In the genomic region with DNA sequence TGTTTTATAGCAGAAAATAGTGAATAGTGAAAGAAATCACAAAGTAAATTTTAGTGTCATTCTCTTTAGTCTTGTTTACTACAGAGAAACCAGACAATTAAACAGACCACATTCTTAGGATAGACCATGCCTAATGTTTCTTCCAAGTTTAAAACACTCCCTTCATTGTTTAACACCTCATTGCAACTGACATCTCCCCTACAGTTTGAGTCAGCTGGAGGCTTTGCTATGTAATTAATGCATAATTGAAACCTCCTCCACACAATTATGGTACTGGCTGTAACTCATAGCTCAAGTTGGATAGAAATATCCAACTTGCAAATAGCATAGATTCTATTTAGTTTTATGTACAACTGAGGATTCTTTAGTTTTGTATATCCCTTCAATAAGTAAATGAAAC, we compare ENCODE assay signal across 22 cellular contexts. TPM values are rescaled to one million over a fixed set of nuclear protein-coding genes. Genes with fewer than 3 reads are reported as not detected.
DNase-seq lines count a peak whose midpoint lies in the region; ATAC-seq, FAIRE-seq and TF ChIP-seq lines count a peak whose summit lies in the region.
"Had no signal": no experiment of that assay in that cellular context is flagged by ENCODE, and none has a peak within 500 bp of the region (broad histone marks: within the 10 kb centered on the region; RNA-seq: fewer than 3 reads in every experiment).

No MANE protein-coding gene starts in this region.

- FAIRE-seq in A204.1 (lab: Jason Lieb, UNC) = peak; percentile 11
- FAIRE-seq: GM19239 had no signal

- H3K4me2 ChIP-seq in GM23338 = 0 out of 2 replicates have a peak overlapping the region, but pooled peaks have one; percentile 13
- no peak overlapping the region for H3K4me2 ChIP-seq in MM.1S (ENCODE audit: low read depth, low read length)
- H3K4me2 ChIP-seq: KMS-11 had no signal

- H3K9me2 ChIP-seq in GM23338 (ENCODE audit: insufficient read depth) (no peaks in the 10 kb centered on the region), MM.1S (replicated peaks; ENCODE audit: insufficient read depth, low read length) (no peaks in the 10 kb centered on the region)

- H3K4me1 Mint-ChIP-seq in GM23338 (peaks cover 33% of the 10 kb centered on the region), HFFc6 (ENCODE audit: low read depth) (peaks cover 35% of the 10 kb centered on the region)

- H3K4me3 ChIP-seq in GM23338 (no peak overlapping the region), left lung (no peak overlapping the region), MM.1S (ENCODE audit: low read length) (no peak overlapping the region)

- H3K9me3 ChIP-seq in left lung = no peaks in the 10 kb centered on the region
- no peaks in the 10 kb centered on the region for H3K9me3 ChIP-seq in MM.1S (replicated peaks; ENCODE audit: insufficient read depth, low read length)

- no peak overlapping the region for H3K4me3 Mint-ChIP-seq in GM23338
- H3K4me3 Mint-ChIP-seq in HFFc6 = no peak overlapping the region
- H3K4me3 Mint-ChIP-seq: CD4-positive, alpha-beta memory T cell; central memory CD8-positive, alpha-beta T cell; endodermal cell; stimulated activated naive CD8-positive, alpha-beta T cell treated with anti-CD3 and anti-CD28 coated beads, Interleukin-15, amount 100 ng/mL, for 72 hours; type B pancreatic cell had no signal

- no peak overlapping the region for H3K9ac ChIP-seq in MM.1S (ENCODE audit: low read length)
- H3K9ac ChIP-seq: KMS-11 had no signal

- H3K4me1 ChIP-seq in GM23338 (ENCODE audit: insufficient read depth) (peaks cover 18% of the 10 kb centered on the region), left lung (peaks cover 0 to 9% of the 10 kb centered on the region in 2 donors), MM.1S (ENCODE audit: low read length) (peaks cover 10% of the 10 kb centered on the region; the same call in 1 of the 2 replicates)

- H4K20me1 ChIP-seq in GM23338 (replicated peaks; ENCODE audit: insufficient read depth) (no peaks in the 10 kb centered on the region; the same call in none of the 2 replicates), MM.1S (ENCODE audit: insufficient read depth, low read length) (no peaks in the 10 kb centered on the region)

- no peak overlapping the region for H2AFZ ChIP-seq in GM23338
- no peak overlapping the region for H2AFZ ChIP-seq in MM.1S (ENCODE audit: low read length)

- H3K27ac Mint-ChIP-seq in GM23338 (no peak overlapping the region), HFFc6 (no peak overlapping the region)
- H3K27ac Mint-ChIP-seq: stimulated activated naive CD8-positive, alpha-beta T cell treated with anti-CD3 and anti-CD28 coated beads, Interleukin-15, amount 100 ng/mL, for 72 hours; type B pancreatic cell had no signal

- TF ChIP-seq CTCF in GM23338 (conservative IDR thresholded peaks at IDR 0.05; ENCODE audit: low read depth in 2 of 2) (no peak), left lung (IDR thresholded peaks at IDR 0.05) (no peak), MM.1S (IDR thresholded peaks at IDR 0.05; ENCODE audit: low read length) (no peak), HFFc6 (IDR thresholded peaks at IDR 0.05) (no peak)

- DNase-seq in GM23338 (ENCODE audit: low spot score) (no peak), amniotic epithelial cell (ENCODE audit: low read depth) (peak; percentile 15), left lung (no peak), posterior cingulate gyrus (no peak), MM.1S (no peak), HFFc6 (no peak)
- no peak for DNase-seq in activated CD8-positive, alpha-beta memory T cell treated with anti-CD3 and anti-CD28 coated beads for 24 hours
- DNase-seq: activated CD4-positive, alpha-beta T cell treated with anti-CD3 and anti-CD28 coated beads, Interleukin-2, amount 50 U/mL, for 1 hour; amygdala; CD4-positive, alpha-beta memory T cell; endodermal cell; HCEC 1CT; NCI-H1436; stimulated activated CD4-positive, alpha-beta T cell treated with anti-CD3 and anti-CD28 coated beads, Interleukin-1b, Interleukin-23, amount 100 ng/mL, for 48 hours; stimulated activated naive CD8-positive, alpha-beta T cell treated with anti-CD3 and anti-CD28 coated beads, Interleukin-15, amount 100 ng/mL, for 72 hours; T-helper 1 cell had no signal

- H3K27me3 Mint-ChIP-seq in GM23338 (ENCODE audit: insufficient read depth, low read depth, poor library complexity) (peaks cover 2% of the 10 kb centered on the region), HFFc6 (ENCODE audit: insufficient read depth) (no peaks in the 10 kb centered on the region; the same call in 1 of the 2 replicates)
- H3K27me3 Mint-ChIP-seq: CD4-positive, alpha-beta memory T cell; central memory CD8-positive, alpha-beta T cell; stimulated activated naive CD8-positive, alpha-beta T cell treated with anti-CD3 and anti-CD28 coated beads, Interleukin-15, amount 100 ng/mL, for 72 hours; type B pancreatic cell had no signal

- intact Hi-C loops in left lung (cut with DNase I) (no loop called here), posterior cingulate gyrus (cut with DNase I) (no loop called here)

- peaks cover 33% of the 10 kb centered on the region for H3K79me2 ChIP-seq in GM23338 (replicated peaks; ENCODE audit: insufficient read depth)
- peaks cover 12% of the 10 kb centered on the region; the same call in 1 of the 2 replicates for H3K79me2 ChIP-seq in MM.1S (ENCODE audit: low read length)

- no peaks in the 10 kb centered on the region for H3F3A ChIP-seq in GM23338 (replicated peaks; ENCODE audit: low read depth)
- no peaks in the 10 kb centered on the region for H3F3A ChIP-seq in MM.1S (ENCODE audit: insufficient read depth, low read length)

- no peaks in the 10 kb centered on the region for H3K27me3 ChIP-seq in GM23338 (ENCODE audit: insufficient read depth)
- H3K27me3 ChIP-seq in left lung = no peaks in the 10 kb centered on the region
- no peaks in the 10 kb centered on the region for H3K27me3 ChIP-seq in MM.1S (replicated peaks; ENCODE audit: insufficient read depth, low read length)

- H3K9me3 Mint-ChIP-seq in GM23338 = no peaks in the 10 kb centered on the region; the same call in 2 of the 3 replicates
- no peaks in the 10 kb centered on the region for H3K9me3 Mint-ChIP-seq in HFFc6
- H3K9me3 Mint-ChIP-seq: CD4-positive, alpha-beta memory T cell; central memory CD8-positive, alpha-beta T cell; stimulated activated naive CD8-positive, alpha-beta T cell treated with anti-CD3 and anti-CD28 coated beads, Interleukin-15, amount 100 ng/mL, for 72 hours had no signal

- H3K27ac ChIP-seq in GM23338 (ENCODE audit: low read depth) (peak overlapping the region; percentile 5; the same call in 1 of the 2 replicates), left lung (peak overlapping the region in 1 of 2 donors; percentile 42), MM.1S (ENCODE audit: low read length) (no peak overlapping the region)
- H3K27ac ChIP-seq: KMS-11 had no signal

- H3K36me3 Mint-ChIP-seq in GM23338 (ENCODE audit: low read depth) (peaks cover 19% of the 10 kb centered on the region; the same call in 2 of the 3 replicates), HFFc6 (ENCODE audit: low read depth) (peaks cover 62% of the 10 kb centered on the region)

- no peaks in the 10 kb centered on the region for H3K36me3 ChIP-seq in GM23338 (ENCODE audit: insufficient read depth)
- peaks cover 0 to 11% of the 10 kb centered on the region in 2 donors for H3K36me3 ChIP-seq in left lung
- no peaks in the 10 kb centered on the region for H3K36me3 ChIP-seq in MM.1S (replicated peaks; ENCODE audit: insufficient read depth, low read length)

- no peak for ATAC-seq in GM23338
- ATAC-seq in left lung = peak; percentile 24
- ATAC-seq: stimulated activated naive CD8-positive, alpha-beta T cell treated with anti-CD3 and anti-CD28 coated beads, Interleukin-15, amount 100 ng/mL, for 72 hours had no signal

TF ChIP-seq in GM23338, 12 proteins besides CTCF, POLR2A, EP300 and RAD21 (continues in another document):
- TF ChIP-seq, protein P1, sequence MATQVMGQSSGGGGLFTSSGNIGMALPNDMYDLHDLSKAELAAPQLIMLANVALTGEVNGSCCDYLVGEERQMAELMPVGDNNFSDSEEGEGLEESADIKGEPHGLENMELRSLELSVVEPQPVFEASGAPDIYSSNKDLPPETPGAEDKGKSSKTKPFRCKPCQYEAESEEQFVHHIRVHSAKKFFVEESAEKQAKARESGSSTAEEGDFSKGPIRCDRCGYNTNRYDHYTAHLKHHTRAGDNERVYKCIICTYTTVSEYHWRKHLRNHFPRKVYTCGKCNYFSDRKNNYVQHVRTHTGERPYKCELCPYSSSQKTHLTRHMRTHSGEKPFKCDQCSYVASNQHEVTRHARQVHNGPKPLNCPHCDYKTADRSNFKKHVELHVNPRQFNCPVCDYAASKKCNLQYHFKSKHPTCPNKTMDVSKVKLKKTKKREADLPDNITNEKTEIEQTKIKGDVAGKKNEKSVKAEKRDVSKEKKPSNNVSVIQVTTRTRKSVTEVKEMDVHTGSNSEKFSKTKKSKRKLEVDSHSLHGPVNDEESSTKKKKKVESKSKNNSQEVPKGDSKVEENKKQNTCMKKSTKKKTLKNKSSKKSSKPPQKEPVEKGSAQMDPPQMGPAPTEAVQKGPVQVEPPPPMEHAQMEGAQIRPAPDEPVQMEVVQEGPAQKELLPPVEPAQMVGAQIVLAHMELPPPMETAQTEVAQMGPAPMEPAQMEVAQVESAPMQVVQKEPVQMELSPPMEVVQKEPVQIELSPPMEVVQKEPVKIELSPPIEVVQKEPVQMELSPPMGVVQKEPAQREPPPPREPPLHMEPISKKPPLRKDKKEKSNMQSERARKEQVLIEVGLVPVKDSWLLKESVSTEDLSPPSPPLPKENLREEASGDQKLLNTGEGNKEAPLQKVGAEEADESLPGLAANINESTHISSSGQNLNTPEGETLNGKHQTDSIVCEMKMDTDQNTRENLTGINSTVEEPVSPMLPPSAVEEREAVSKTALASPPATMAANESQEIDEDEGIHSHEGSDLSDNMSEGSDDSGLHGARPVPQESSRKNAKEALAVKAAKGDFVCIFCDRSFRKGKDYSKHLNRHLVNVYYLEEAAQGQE (IDR thresholded peaks at IDR 0.05; ENCODE audit: unreplicated experiment) = no peak
- TF ChIP-seq ZNF331 (CRISPR knock-in tag; IDR thresholded peaks at IDR 0.05; ENCODE audit: low read depth) (no peak), STAT1 (IDR thresholded peaks at IDR 0.05; ENCODE audit: unreplicated experiment) (no peak), EZH2phosphoT487 (IDR thresholded peaks at IDR 0.05; ENCODE audit: unreplicated experiment) (no peak), NANOG (IDR thresholded peaks at IDR 0.05; ENCODE audit: borderline replicate concordance) (no peak), ZNF114 (CRISPR knock-in tag; IDR thresholded peaks at IDR 0.05) (no peak), CREB1 (CRISPR knock-in tag; IDR thresholded peaks at IDR 0.05; ENCODE audit: low read depth) (no peak)

RNA-seq across cellular contexts. Expression of a gene that starts 35.2 kb away (rescaled TPM):
- not detected in 2 replicates for total RNA-seq in GM23338 (2014; rRNA removed; shearing (Covaris generic))
- polyA plus RNA-seq in GM23338 (2016; fragmentation: Nextera tagmentation; extraction: Ambion mirVana) = 0.82 and 1.2 TPM in 2 replicates
- total RNA-seq in left lung = 1 to 10 TPM; 1.9 to 5.1 TPM
- total RNA-seq in HFFc6 (2021; fragmentation: NEBNext Ultra II Directional; extraction: Animal tissue kit (Norgen Biotek cat#: 25700)) = under 1 TPM; 0.37 to 0.95 (median 0.62) TPM
- total RNA-seq: Daoy, endodermal cell had no signal
